24 cellular contexts compared by ENCODE assay signal in genomic region chr6:166483556-166484250, GRCh38.
DNase-seq lines count a peak whose midpoint lies in the region; ATAC-seq, FAIRE-seq and TF ChIP-seq lines count a peak whose summit lies in the region.
"Had no signal": no experiment of that assay in that cellular context is flagged by ENCODE, and none has a peak within 500 bp of the region (broad histone marks: within the 10 kb centered on the region; RNA-seq: fewer than 3 reads in every experiment).

No MANE protein-coding gene starts in this region.

- WGBS in H9 (ENCODE audit: extremely low coverage, insufficient read length, low lambda C conversion rate): no CpG with 5 or more reads among the region's 17 CpGs
- WGBS in psoas muscle, 3 donors: 59 to 68% (median 67%) methylated on average over 17 of the region's 17 CpGs

- no peak overlapping the region for H3K14ac ChIP-seq in H9 (ENCODE audit: insufficient read depth, low read length)

- H3K9ac ChIP-seq in BLaER1 (no peak overlapping the region; the same call in 1 of the 2 replicates), H9 (ENCODE audit: extremely low read depth, insufficient read length, low read length) (no peak overlapping the region), kidney (ENCODE audit: low read length in 2 of 2) (no peak overlapping the region)
- H3K9ac ChIP-seq: SK-N-SH had no signal

- H2AK5ac ChIP-seq in H9 (ENCODE audit: insufficient read length, low read length): no peak overlapping the region

- H3T11ph ChIP-seq in H9 (ENCODE audit: low read length): no peak overlapping the region

- no peak overlapping the region for H2BK20ac ChIP-seq in H9 (ENCODE audit: low read depth, low read length, poor library complexity, severe bottlenecking)

- H4K20me1 ChIP-seq in BLaER1 (no peaks in the 10 kb centered on the region), H9 (ENCODE audit: control insufficient read depth, insufficient read depth, insufficient read length) (no peaks in the 10 kb centered on the region)

- H3K9me3 Mint-ChIP-seq in H9: no peaks in the 10 kb centered on the region
- H3K9me3 Mint-ChIP-seq: HFFc6 had no signal

- H3K27me3 ChIP-seq in BLaER1: no peaks in the 10 kb centered on the region
- H3K27me3 ChIP-seq in H9 (ENCODE audit: insufficient read depth, low read length): no peaks in the 10 kb centered on the region
- no peaks in the 10 kb centered on the region for H3K27me3 ChIP-seq in psoas muscle (ENCODE audit: insufficient read depth in 3 of 3, low read length in 2 of 3)

- intact Hi-C loops in kidney (cut with DNase I): no loop called here
- intact Hi-C loops in psoas muscle (cut with DNase I): no loop called here

- no peaks in the 10 kb centered on the region for H3K27me3 Mint-ChIP-seq in H9 (ENCODE audit: low read depth)
- H3K27me3 Mint-ChIP-seq: B cell; CD4-positive, alpha-beta memory T cell had no signal

- no peak overlapping the region for H3K18ac ChIP-seq in H9 (ENCODE audit: insufficient read length, low read depth, low read length)

- H3K27ac ChIP-seq in BLaER1 (no peak overlapping the region), H9 (ENCODE audit: insufficient read length, low read depth, low read length) (no peak overlapping the region), kidney (ENCODE audit: low read depth in 2 of 2, low read length in 2 of 2) (no peak overlapping the region), psoas muscle (no peak overlapping the region)
- H3K27ac ChIP-seq: A549, PC-9 had no signal

- no peak overlapping the region for H2BK15ac ChIP-seq in H9 (ENCODE audit: low read depth, low read length)

- H3K79me2 ChIP-seq in H9 (ENCODE audit: insufficient read depth, low read length): no peaks in the 10 kb centered on the region

- peaks cover 8 to 15% of the 10 kb centered on the region in 2 experiments for H3K4me1 Mint-ChIP-seq in H9

- no peak overlapping the region for H3K4me3 ChIP-seq in BLaER1
- H3K4me3 ChIP-seq in kidney (ENCODE audit: low read length in 2 of 2): no peak overlapping the region
- no peak overlapping the region for H3K4me3 ChIP-seq in psoas muscle
- H3K4me3 ChIP-seq: A549, PC-9 had no signal

- DNase-seq in H9 (no peak), kidney (peak; percentile 26), psoas muscle (peak; percentile 2 to 27), kidney glomerular epithelial cell (lab: John Stamatoyannopoulos, UW) (no peak), NCI-H146 treated with DMSO at 0.1 percent for 48 hours (lab: John Stamatoyannopoulos, UW; ENCODE audit: unreplicated experiment) (no peak), middle frontal gyrus (ENCODE audit: extremely low spot score, low spot score) (no peak)
- DNase-seq: CD4-positive, alpha-beta memory T cell; DMS79; H7; HFFc6; Karpas-422; NCI-H187 treated with DMSO at 0.1 percent for 48 hours; NCI-H2107; NCI-H2227 treated with DMSO at 0.1 percent for 48 hours; NCI-H510A; NCI-H748 treated with DMSO at 0.1 percent for 48 hours; PC-9; RPMI8226; SHP77 treated with DMSO at 0.1 percent for 48 hours; SK-N-SH had no signal

- H3K4me1 ChIP-seq in BLaER1 (peaks cover 85% of the 10 kb centered on the region), H9 (ENCODE audit: insufficient read depth, low read length) (no peaks in the 10 kb centered on the region), kidney (ENCODE audit: control insufficient read depth in 1 of 2, insufficient read depth in 1 of 2, low read depth in 1 of 2, low read length in 2 of 2) (no peaks in the 10 kb centered on the region), psoas muscle (no peaks in the 10 kb centered on the region)
- H3K4me1 ChIP-seq: A549 had no signal

- H3K4ac ChIP-seq in H9 (ENCODE audit: low read depth, low read length): no peak overlapping the region

- H3K56ac ChIP-seq in H9 (ENCODE audit: insufficient read length, low read depth, low read length): no peak overlapping the region

- H3K36me3 ChIP-seq in BLaER1 (peaks cover 20% of the 10 kb centered on the region), kidney (ENCODE audit: control insufficient read depth in 1 of 2, insufficient read depth in 2 of 2, low read length in 2 of 2) (peaks cover 3 to 5% of the 10 kb centered on the region in 2 donors), psoas muscle (ENCODE audit: insufficient read depth in 1 of 2, low read depth in 1 of 2) (peaks cover 0 to 56% of the 10 kb centered on the region in 2 donors)

- no peak overlapping the region for H2BK120ac ChIP-seq in H9 (ENCODE audit: low read depth, low read length, poor library complexity, severe bottlenecking)

- peak overlapping the region; percentile 62 for H3K4me2 ChIP-seq in BLaER1
- no peak overlapping the region for H3K4me2 ChIP-seq in H9 (ENCODE audit: insufficient read depth, insufficient read length, low read length)
- H3K4me2 ChIP-seq: A549, PC-9, SK-N-SH had no signal

- no peaks in the 10 kb centered on the region for H3K79me1 ChIP-seq in H9 (ENCODE audit: insufficient read depth, low read depth, low read length, poor library complexity, severe bottlenecking)

- H2BK5ac ChIP-seq in H9 (ENCODE audit: insufficient read length, low read length): no peak overlapping the region

- H3K9me3 ChIP-seq in BLaER1: peaks cover 44% of the 10 kb centered on the region
- H3K9me3 ChIP-seq in H9 (ENCODE audit: control insufficient read depth, low read depth, low read length): no peaks in the 10 kb centered on the region
- H3K9me3 ChIP-seq in kidney (ENCODE audit: control insufficient read depth in 1 of 2, low read length in 2 of 2): no peaks in the 10 kb centered on the region
- H3K9me3 ChIP-seq in psoas muscle: no peaks in the 10 kb centered on the region
- H3K9me3 ChIP-seq: A549, SK-N-SH had no signal

- no peak overlapping the region for H2BK12ac ChIP-seq in H9 (ENCODE audit: insufficient read length, low read depth, low read length)

- no peak for FAIRE-seq in kidney (lab: Jason Lieb, UNC)
- FAIRE-seq: A549 had no signal

- H3K36me3 Mint-ChIP-seq in H9 (ENCODE audit: insufficient read depth in 1 of 3, low read depth in 3 of 3): peaks cover 16 to 29% (median 16%) of the 10 kb centered on the region in 3 experiments

- H2AFZ ChIP-seq in H9 (ENCODE audit: low read length): no peak overlapping the region
- H2AFZ ChIP-seq: PC-9 had no signal

- no peaks in the 10 kb centered on the region for H3K23me2 ChIP-seq in H9 (ENCODE audit: insufficient read length, low read depth, low read length, poor library complexity, severe bottlenecking)

- no peak for TF ChIP-seq CTCF in H9 (conservative IDR thresholded peaks at IDR 0.05)
- TF ChIP-seq CTCF in kidney (IDR thresholded peaks at IDR 0.05; ENCODE audit: borderline replicate concordance, extremely low read depth, insufficient read depth): no peak
- TF ChIP-seq CTCF in psoas muscle (IDR thresholded peaks at IDR 0.05): no peak

- ATAC-seq in psoas muscle: no peak
- ATAC-seq in GM21717 (IDR thresholded peaks at IDR 0.05; ENCODE audit: unreplicated experiment): no peak
- ATAC-seq: A549 had no signal

- no peak overlapping the region for H3K23ac ChIP-seq in H9 (ENCODE audit: insufficient read length, low read depth, low read length)

- no peak overlapping the region for H4K91ac ChIP-seq in H9 (ENCODE audit: insufficient read length, low read depth, low read length)

- no peak overlapping the region for H4K8ac ChIP-seq in H9 (replicated peaks; ENCODE audit: insufficient read length, low read depth, low read length)

- H3K27ac Mint-ChIP-seq in H9: peak overlapping the region in 2 of 3 experiments; percentile 58 to 73; a peak in 3 of 7 replicates
- H3K27ac Mint-ChIP-seq: B cell; CD4-positive, alpha-beta memory T cell; HFFc6 had no signal

- no peak overlapping the region for H4K5ac ChIP-seq in H9 (ENCODE audit: insufficient read length, low read depth, low read length)

- H3K4me3 Mint-ChIP-seq in H9: no peak overlapping the region
- H3K4me3 Mint-ChIP-seq: B cell; CD4-positive, alpha-beta memory T cell; HFFc6 had no signal

Comparison
In these comparisons a context has a peak if more than half of its experiments do, and no peak if none do; other contexts are left out.
1. DNase-seq: peak in kidney (single experiment) and psoas muscle (2 of 2); none in H9 (single experiment), kidney glomerular epithelial cell (single experiment), NCI-H146 treated with DMSO at 0.1 percent for 48 hours (single experiment) and middle frontal gyrus (single experiment).